In the genomic region with DNA sequence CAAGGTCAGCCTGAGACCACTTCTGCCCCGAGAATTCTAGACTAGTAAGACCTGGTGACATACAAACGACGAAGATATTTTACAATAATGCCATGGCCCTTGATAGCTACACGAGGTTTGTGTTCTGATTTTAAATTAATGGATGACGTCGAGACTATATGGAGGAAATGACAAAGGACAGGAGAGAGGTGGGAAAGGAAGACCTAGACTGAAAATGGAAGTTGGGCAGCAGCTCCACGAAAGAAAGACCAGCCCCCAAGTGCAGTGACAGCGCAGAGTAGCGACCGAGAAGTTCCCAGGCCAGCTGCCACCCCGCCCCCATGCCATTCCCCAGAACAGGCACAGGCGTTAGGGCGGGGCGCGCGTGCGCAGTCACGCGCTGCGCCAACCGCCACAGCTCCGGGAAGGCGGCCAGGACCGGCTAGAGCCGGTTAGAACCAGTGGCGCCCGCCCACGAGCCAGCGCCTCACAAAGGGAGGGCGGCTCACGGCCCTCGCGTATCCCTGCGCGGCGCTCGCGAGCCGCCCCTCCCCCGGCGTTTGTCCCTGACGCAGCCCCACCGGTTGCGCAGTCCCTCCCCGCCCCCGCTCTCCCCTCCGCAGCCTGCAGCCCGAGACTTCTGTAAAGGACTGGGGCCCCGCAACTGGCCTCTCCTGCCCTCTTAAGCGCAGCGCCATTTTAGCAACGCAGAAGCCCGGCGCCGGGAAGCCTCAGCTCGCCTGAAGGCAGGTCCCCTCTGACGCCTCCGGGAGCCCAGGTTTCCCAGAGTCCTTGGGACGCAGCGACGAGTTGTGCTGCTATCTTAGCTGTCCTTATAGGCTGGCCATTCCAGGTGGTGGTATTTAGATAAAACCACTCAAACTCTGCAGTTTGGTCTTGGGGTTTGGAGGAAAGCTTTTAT, we compare ENCODE assay signal across 1 cellular context.
TF ChIP-seq lines count a peak whose summit lies in the region.

No MANE protein-coding gene starts in this region.

TF ChIP-seq in neural cell, 6 proteins besides CTCF, POLR2A, EP300 and RAD21 (continued from another document):
- TF ChIP-seq, protein P1, sequence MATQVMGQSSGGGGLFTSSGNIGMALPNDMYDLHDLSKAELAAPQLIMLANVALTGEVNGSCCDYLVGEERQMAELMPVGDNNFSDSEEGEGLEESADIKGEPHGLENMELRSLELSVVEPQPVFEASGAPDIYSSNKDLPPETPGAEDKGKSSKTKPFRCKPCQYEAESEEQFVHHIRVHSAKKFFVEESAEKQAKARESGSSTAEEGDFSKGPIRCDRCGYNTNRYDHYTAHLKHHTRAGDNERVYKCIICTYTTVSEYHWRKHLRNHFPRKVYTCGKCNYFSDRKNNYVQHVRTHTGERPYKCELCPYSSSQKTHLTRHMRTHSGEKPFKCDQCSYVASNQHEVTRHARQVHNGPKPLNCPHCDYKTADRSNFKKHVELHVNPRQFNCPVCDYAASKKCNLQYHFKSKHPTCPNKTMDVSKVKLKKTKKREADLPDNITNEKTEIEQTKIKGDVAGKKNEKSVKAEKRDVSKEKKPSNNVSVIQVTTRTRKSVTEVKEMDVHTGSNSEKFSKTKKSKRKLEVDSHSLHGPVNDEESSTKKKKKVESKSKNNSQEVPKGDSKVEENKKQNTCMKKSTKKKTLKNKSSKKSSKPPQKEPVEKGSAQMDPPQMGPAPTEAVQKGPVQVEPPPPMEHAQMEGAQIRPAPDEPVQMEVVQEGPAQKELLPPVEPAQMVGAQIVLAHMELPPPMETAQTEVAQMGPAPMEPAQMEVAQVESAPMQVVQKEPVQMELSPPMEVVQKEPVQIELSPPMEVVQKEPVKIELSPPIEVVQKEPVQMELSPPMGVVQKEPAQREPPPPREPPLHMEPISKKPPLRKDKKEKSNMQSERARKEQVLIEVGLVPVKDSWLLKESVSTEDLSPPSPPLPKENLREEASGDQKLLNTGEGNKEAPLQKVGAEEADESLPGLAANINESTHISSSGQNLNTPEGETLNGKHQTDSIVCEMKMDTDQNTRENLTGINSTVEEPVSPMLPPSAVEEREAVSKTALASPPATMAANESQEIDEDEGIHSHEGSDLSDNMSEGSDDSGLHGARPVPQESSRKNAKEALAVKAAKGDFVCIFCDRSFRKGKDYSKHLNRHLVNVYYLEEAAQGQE (IDR thresholded peaks at IDR 0.05; ENCODE audit: borderline replicate concordance), result peak; percentile 81
- TF ChIP-seq POLR2AphosphoS5 (IDR thresholded peaks at IDR 0.05), result peak; percentile 88
- peak; percentile 64 for TF ChIP-seq SMC3 (conservative IDR thresholded peaks at IDR 0.05; ENCODE audit: poor library complexity)
TF ChIP-seq in neural cell: peak in this region for 5.
